Comparison of ENCODE assay signal across 8 cellular contexts in the genomic region with DNA sequence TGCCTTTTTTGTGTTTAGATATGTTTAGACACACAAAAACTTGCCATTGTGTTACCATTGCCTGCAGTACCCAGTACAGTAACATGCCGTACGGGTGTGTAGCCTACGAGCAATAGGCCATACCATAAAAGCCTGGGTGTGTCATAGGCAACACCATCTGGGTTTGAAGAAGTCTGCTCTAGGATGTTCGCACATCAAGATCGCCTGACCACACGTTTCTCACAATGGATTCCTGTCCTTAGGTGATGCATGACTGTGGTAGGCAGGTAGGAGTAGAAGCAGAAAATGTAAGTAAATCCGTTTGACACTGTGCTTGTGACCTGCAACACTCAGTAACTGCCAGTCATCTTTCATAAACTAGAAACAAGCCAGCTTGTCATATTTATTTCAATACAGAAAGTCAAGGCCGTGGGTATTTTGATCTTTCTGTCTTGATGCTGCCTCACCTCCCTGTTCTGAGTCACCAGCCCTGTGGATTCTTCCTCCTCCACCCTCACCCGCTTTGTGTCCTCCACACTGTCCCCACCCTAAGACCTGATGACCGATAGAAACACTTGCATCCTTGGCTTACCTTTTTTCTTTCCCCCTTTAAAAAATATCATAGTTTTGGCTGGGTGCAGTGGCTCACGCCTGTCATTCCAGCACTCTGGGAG. TPM values are rescaled to one million over a fixed set of nuclear protein-coding genes. Genes with fewer than 3 reads are reported as not detected.
A peak's percentile ranks its signal among the peaks of the same experiment; 100 is the strongest.
DNase-seq lines count a peak whose midpoint lies in the region; ATAC-seq, FAIRE-seq and TF ChIP-seq lines count a peak whose summit lies in the region.
"Not testable (repeated sequence)": the region's sequence is repeated elsewhere in the genome, so short reads cannot be mapped to it uniquely, and the experiment has no call there.

No MANE protein-coding gene starts in this region.

- H3K9me3 ChIP-seq in HCT116 (ENCODE audit: control insufficient read depth in 1 of 2, insufficient read depth in 1 of 2, low read depth in 1 of 2, low read length in 2 of 2); esophagus (ENCODE audit: control insufficient read depth in 2 of 2, insufficient read depth in 1 of 2, low read depth in 1 of 2, low read length in 1 of 2): not testable (repeated sequence)

- not testable (repeated sequence) for H4K20me1 ChIP-seq in HCT116 (ENCODE audit: insufficient read depth)

- TF ChIP-seq RAD21 in HCT116 (IDR thresholded peaks at IDR 0.05; ENCODE audit: low read depth), result not testable (repeated sequence)

- intact Hi-C loops in HCT116 (cut with micrococcal nuclease), result not testable (repeated sequence)

- 62 to 64% methylated on average over 9 to 10 of the region's 11 CpGs for WGBS in esophagus, 2 donors

- peak; percentile 90 for FAIRE-seq in urothelium cell line (lab: Jason Lieb, UNC)

- not testable (repeated sequence) for BruUV-seq in HCT116 (replicated peaks; lab: Mats Ljungman, UMichigan)

- H2AFZ ChIP-seq in HCT116 (ENCODE audit: low read depth, low read length, poor library complexity, severe bottlenecking), result peak overlapping the region; percentile 26

- not testable (repeated sequence) for H3K9ac ChIP-seq in HCT116 (ENCODE audit: low read length)

- CTCF ChIA-PET in HCT116 (lab: Charles Lee), result not testable (repeated sequence)

- TF ChIP-seq CTCF in HCT116 (IDR thresholded peaks at IDR 0.05 in 2 of 3, conservative IDR thresholded peaks at IDR 0.05 in 1 of 3; ENCODE audit: borderline replicate concordance in 1 of 3, insufficient read depth in 1 of 3, low read depth in 2 of 3, low read length in 2 of 3), result not testable (repeated sequence)

- not testable (repeated sequence) for DNase-seq in HCT116 (ENCODE audit: low read depth, low spot score); urothelium cell line (ENCODE audit: low spot score)
- peak; percentile 36 for DNase-seq in activated CD4-positive, CD25-positive, alpha-beta regulatory T cell treated with anti-CD3 and anti-CD28 coated beads, Interleukin-2, amount 50 U/mL, for 16 hours (ENCODE audit: low read depth, low spot score)
- DNase-seq in activated T-helper 9 cell treated with anti-CD3 and anti-CD28 coated beads, Interleukin-2, amount 50 U/mL, for 16 hours (ENCODE audit: low read depth), result peak; percentile 44
- peak; percentile 72 for DNase-seq in stimulated activated CD4-positive, alpha-beta T cell treated with anti-CD3 and anti-CD28 coated beads, Interleukin-15, amount 100 ng/mL, for 24 hours

- RAD21 ChIA-PET in HCT116 (lab: Charles Lee; ENCODE audit: low non-redundant PET in 1 of 2, low total read pairs in 2 of 2, uncharacterized antibody in 2 of 2, unreplicated experiment in 2 of 2), result not testable (repeated sequence)

- ATAC-seq in GM18520 (IDR thresholded peaks at IDR 0.05; ENCODE audit: unreplicated experiment), result peak; percentile 64
- ATAC-seq in HCT116, result peak; percentile 38; the same call in 1 of the 2 replicates
- ATAC-seq in HG03460 (IDR thresholded peaks at IDR 0.05; ENCODE audit: unreplicated experiment), result peak; percentile 48

- TF ChIP-seq POLR2A in HCT116 (IDR thresholded peaks at IDR 0.05; ENCODE audit: borderline replicate concordance, extremely low read depth, insufficient read depth, insufficient read length), result not testable (repeated sequence)

- H3K4me3 ChIP-seq in HCT116 (replicated peaks in 1 of 2; ENCODE audit: low read depth in 1 of 2, low read length in 2 of 2); esophagus (ENCODE audit: low read depth in 1 of 2, low read length in 2 of 2): not testable (repeated sequence)

- H3K9me2 ChIP-seq in HCT116 (ENCODE audit: insufficient read depth), result not testable (repeated sequence)

- POLR2A ChIA-PET in HCT116 (lab: Charles Lee), result not testable (repeated sequence)

- H3K4me1 ChIP-seq in HCT116 (ENCODE audit: control insufficient read depth in 1 of 2, insufficient read depth in 2 of 2, low read length in 2 of 2); esophagus (ENCODE audit: control insufficient read depth in 2 of 2, insufficient read depth in 2 of 2, low read length in 1 of 2): not testable (repeated sequence)

- peak overlapping the region; percentile 12; the same call in 1 of the 2 replicates for H3K4me2 ChIP-seq in HCT116 (ENCODE audit: low read length)

- H3K27ac ChIP-seq in HCT116 (ENCODE audit: low read depth, low read length), result not testable (repeated sequence)
- peak overlapping the region; percentile 79 to 97 for H3K27ac ChIP-seq in esophagus (ENCODE audit: low read depth in 2 of 2, low read length in 1 of 2)

- H3K79me2 ChIP-seq in HCT116 (ENCODE audit: insufficient read depth, low read length), result not testable (repeated sequence)

- not testable (repeated sequence) for H3K27me3 ChIP-seq in HCT116 (ENCODE audit: insufficient read depth, low read length); esophagus (ENCODE audit: control insufficient read depth in 1 of 2, insufficient read depth in 2 of 2, low read length in 2 of 2)

- not testable (repeated sequence) for H3K36me3 ChIP-seq in HCT116 (ENCODE audit: control insufficient read depth in 1 of 2, insufficient read depth in 2 of 2, low read length in 2 of 2); esophagus (ENCODE audit: control insufficient read depth in 2 of 2, insufficient read depth in 2 of 2, low read length in 1 of 2)

RNA-seq across cellular contexts. Expression of gene SLC9A8, which starts 7.3 kb away (rescaled TPM):
- 6.7 TPM for total RNA-seq in HCT116 (2021; ENCODE audit: unreplicated experiment)
- 6.0 and 6.6 TPM in 2 replicates for polyA plus RNA-seq in HCT116 (2012)
- 10 to 100 TPM; 11.5 to 16.6 TPM for polyA plus RNA-seq in esophagus
